Comparison of ENCODE assay signal across 9 cellular contexts in genomic region chrX:120769576-120770341, GRCh38.
DNase-seq lines count a peak whose midpoint lies in the region; ATAC-seq, FAIRE-seq and TF ChIP-seq lines count a peak whose summit lies in the region.
"Had no signal": no experiment of that assay in that cellular context is flagged by ENCODE, and none has a peak within 500 bp of the region (broad histone marks: within the 10 kb centered on the region; RNA-seq: fewer than 3 reads in every experiment).

No MANE protein-coding gene starts in this region.

- peak overlapping the region; percentile 4 for H2AFZ ChIP-seq in osteoblast (ENCODE audit: low read length)

- H3K79me2 ChIP-seq in osteoblast (ENCODE audit: insufficient read depth, low read length), result no peaks in the 10 kb centered on the region

- peaks cover 6% of the 10 kb centered on the region for H3K4me1 Mint-ChIP-seq in chondrocyte (ENCODE audit: low read depth)
- H3K4me1 Mint-ChIP-seq: stimulated activated naive CD8-positive, alpha-beta T cell treated with anti-CD3 and anti-CD28 coated beads, Interleukin-15, amount 100 ng/mL, for 72 hours had no signal

- no peaks in the 10 kb centered on the region for H3K27me3 ChIP-seq in osteoblast (ENCODE audit: insufficient read depth, low read length)

- H3K4me3 Mint-ChIP-seq in chondrocyte (ENCODE audit: unreplicated experiment), result no peak overlapping the region
- H3K4me3 Mint-ChIP-seq: stimulated activated naive CD8-positive, alpha-beta T cell treated with anti-CD3 and anti-CD28 coated beads, Interleukin-15, amount 100 ng/mL, for 72 hours had no signal

- peaks cover 7% of the 10 kb centered on the region for H3K4me1 ChIP-seq in osteoblast (ENCODE audit: insufficient read depth, low read length)

- peak; percentile 62 for DNase-seq in AG09309 (ENCODE audit: low read depth)
- DNase-seq in GM12892 (ENCODE audit: insufficient read length), result no peak
- DNase-seq in NCI-H226, result peak; percentile 56
- no peak for DNase-seq in chondrocyte (ENCODE audit: low spot score)
- no peak for DNase-seq in osteoblast (ENCODE audit: insufficient read length, low spot score, missing footprints)
- no peak for DNase-seq in midbrain (lab: John Stamatoyannopoulos, UW)
- no peak for DNase-seq in GM19238 (ENCODE audit: insufficient read length, low spot score)

- peak overlapping the region; percentile 35 for H3K27ac ChIP-seq in osteoblast (ENCODE audit: low read depth, low read length)

- H3K4me2 ChIP-seq in osteoblast (ENCODE audit: insufficient read depth, low read length), result no peak overlapping the region

- FAIRE-seq in GM12892 (lab: Jason Lieb, UNC), result peak; percentile 30

- no peak overlapping the region for H3K4me3 ChIP-seq in AG09309 (ENCODE audit: control insufficient read depth, low read depth, low read length)
- no peak overlapping the region for H3K4me3 ChIP-seq in osteoblast (ENCODE audit: insufficient read depth, low read length)

- no peaks in the 10 kb centered on the region for H3K9me3 ChIP-seq in osteoblast (ENCODE audit: low read depth, low read length)

- no peak overlapping the region for H3K27ac Mint-ChIP-seq in chondrocyte (ENCODE audit: unreplicated experiment)
- H3K27ac Mint-ChIP-seq: stimulated activated naive CD8-positive, alpha-beta T cell treated with anti-CD3 and anti-CD28 coated beads, Interleukin-15, amount 100 ng/mL, for 72 hours had no signal

- no peaks in the 10 kb centered on the region for H3K36me3 Mint-ChIP-seq in chondrocyte (ENCODE audit: low read depth)

- H3K9me3 Mint-ChIP-seq in chondrocyte (ENCODE audit: low read depth), result peaks cover 5% of the 10 kb centered on the region
- H3K9me3 Mint-ChIP-seq: stimulated activated naive CD8-positive, alpha-beta T cell treated with anti-CD3 and anti-CD28 coated beads, Interleukin-15, amount 100 ng/mL, for 72 hours had no signal

- no peaks in the 10 kb centered on the region for H4K20me1 ChIP-seq in osteoblast (ENCODE audit: insufficient read depth, low read length)

- TF ChIP-seq POLR2A in GM12892 (IDR thresholded peaks at IDR 0.05; ENCODE audit: low read depth, low read length), result no peak

- no peaks in the 10 kb centered on the region for H3K27me3 Mint-ChIP-seq in chondrocyte (ENCODE audit: low read depth)
- H3K27me3 Mint-ChIP-seq: stimulated activated naive CD8-positive, alpha-beta T cell treated with anti-CD3 and anti-CD28 coated beads, Interleukin-15, amount 100 ng/mL, for 72 hours had no signal

- peak; percentile 11 for TF ChIP-seq CTCF in AG09309 (IDR thresholded peaks at IDR 0.05; ENCODE audit: control insufficient read depth, insufficient read depth, low read depth, low read length, missing control alignments)
- peak; percentile 80 for TF ChIP-seq CTCF in chondrocyte (IDR thresholded peaks at IDR 0.05)
- peak; percentile 46 for TF ChIP-seq CTCF in osteoblast (IDR thresholded peaks at IDR 0.05; ENCODE audit: extremely low read depth, low read depth, low read length)

- no peak for ATAC-seq in GM19452 (IDR thresholded peaks at IDR 0.05; ENCODE audit: unreplicated experiment)
- ATAC-seq: stimulated activated naive CD8-positive, alpha-beta T cell treated with anti-CD3 and anti-CD28 coated beads, Interleukin-15, amount 100 ng/mL, for 72 hours had no signal

- H3K36me3 ChIP-seq in osteoblast (ENCODE audit: insufficient read depth, low read length), result no peaks in the 10 kb centered on the region

Comparison
In these comparisons a context has a peak if more than half of its experiments do, and no peak if none do; other contexts are left out.
1. DNase-seq: peak in AG09309 (single experiment) and NCI-H226 (single experiment); none in GM12892 (single experiment), chondrocyte (single experiment), osteoblast (single experiment), midbrain (single experiment) and GM19238 (single experiment).
2. CTCF ChIP-seq: peak in every context shown above with its lines; median percentile 80 in chondrocyte; 46 in osteoblast; 11 in AG09309.